9 cellular contexts compared by ENCODE assay signal in genomic region chr16:49023095-49023494, GRCh38.
DNase-seq lines count a peak whose midpoint lies in the region; ATAC-seq and TF ChIP-seq lines count a peak whose summit lies in the region.
"Had no signal": no experiment of that assay in that cellular context is flagged by ENCODE, and none has a peak within 500 bp of the region (broad histone marks: within the 10 kb centered on the region; RNA-seq: fewer than 3 reads in every experiment).

No MANE protein-coding gene starts in this region.

- no peak overlapping the region for H2AK9ac ChIP-seq in IMR-90 (replicated peaks; ENCODE audit: low read depth, low read length, poor library complexity)

- H3K4ac ChIP-seq in IMR-90 (ENCODE audit: low read depth, low read length), result no peak overlapping the region

- no peak overlapping the region for H2BK20ac ChIP-seq in IMR-90 (ENCODE audit: low read depth, low read length)

- peak; percentile 67 for ATAC-seq in IMR-90 (ENCODE audit: low read depth)
- no peak for ATAC-seq in HG03280 (IDR thresholded peaks at IDR 0.05; ENCODE audit: unreplicated experiment)
- ATAC-seq in GM18502 (IDR thresholded peaks at IDR 0.05; ENCODE audit: poor library complexity, unreplicated experiment), result no peak

- no peak overlapping the region for H3K56ac ChIP-seq in IMR-90 (ENCODE audit: extremely low read depth, insufficient read depth, low read length)

- H3K4me3 ChIP-seq in IMR-90 (ENCODE audit: insufficient read depth, low read depth, low read length) (no peak overlapping the region), astrocyte of the spinal cord (ENCODE audit: low read depth, low read length) (no peak overlapping the region), H7 (ENCODE audit: insufficient read depth, low read depth, low read length) (no peak overlapping the region)

- CTCF ChIA-PET in IMR-90 (lab: Yijun Ruan, JAX), result no interaction called here

- dilution Hi-C loops in IMR-90 (cut with HindIII; ENCODE audit: low sequenced_read_pairs, unreplicated experiment), result no loop called here

- H4K8ac ChIP-seq in IMR-90 (ENCODE audit: low read depth in 2 of 2, low read length in 2 of 2), result no peak overlapping the region

- H4K5ac ChIP-seq in IMR-90 (ENCODE audit: low read depth, low read length), result no peak overlapping the region

- peaks cover 4% of the 10 kb centered on the region; the same call in 1 of the 2 replicates for H3K4me1 ChIP-seq in IMR-90 (ENCODE audit: control insufficient read depth, insufficient read depth, low read length)

- no peak overlapping the region for H3K27ac ChIP-seq in IMR-90 (ENCODE audit: insufficient read depth, low read length)

- no peaks in the 10 kb centered on the region for H3K79me1 ChIP-seq in IMR-90 (ENCODE audit: low read depth in 1 of 2, low read length in 2 of 2)

- H3K27me3 ChIP-seq in IMR-90 (ENCODE audit: control insufficient read depth, insufficient read depth, low read length) (peaks cover 16% of the 10 kb centered on the region), H7 (ENCODE audit: control insufficient read depth, insufficient read depth, low read length) (no peaks in the 10 kb centered on the region)

- H4K91ac ChIP-seq in IMR-90 (ENCODE audit: insufficient read depth, low read depth, low read length), result no peak overlapping the region

- POLR2A ChIA-PET in IMR-90 (lab: Charles Lee; ENCODE audit: unreplicated experiment), result no interaction called here

- no peak overlapping the region for H3K23ac ChIP-seq in IMR-90 (ENCODE audit: low read depth, low read length)

- in situ Hi-C loops in IMR-90 (cut with MboI; ENCODE audit: low sequenced_read_pairs), result no loop called here
- in situ Hi-C loops in astrocyte of the spinal cord (cut with HindIII; ENCODE audit: low sequenced_read_pairs), result no loop called here

- BruUV-seq in IMR-90 (replicated peaks; lab: Mats Ljungman, UMichigan), result no TSS peak

- no peaks in the 10 kb centered on the region for H4K20me1 ChIP-seq in IMR-90 (ENCODE audit: insufficient read depth, low read length)

- no peak overlapping the region for H2AK5ac ChIP-seq in IMR-90 (ENCODE audit: low read depth, low read length)

- DNase-seq in EL (peak; percentile 78), IMR-90 (peak; percentile 39), astrocyte of the spinal cord (ENCODE audit: low read depth, low spot score) (peak; percentile 57), mucosa of gallbladder (ENCODE audit: low spot score) (peak; percentile 79), 8988T (no peak), H7 (no peak)
- DNase-seq: NCI-H1417 treated with DMSO at 0.1 percent for 48 hours had no signal

- H2BK5ac ChIP-seq in IMR-90 (ENCODE audit: low read depth, low read length, poor library complexity, severe bottlenecking), result no peak overlapping the region

- TF ChIP-seq CTCF in IMR-90 (conservative IDR thresholded peaks at IDR 0.05; ENCODE audit: low read depth, low read length), result no peak
- TF ChIP-seq CTCF in astrocyte of the spinal cord (IDR thresholded peaks at IDR 0.05; ENCODE audit: low read depth, low read length), result no peak

- no peak for TF ChIP-seq RAD21 in IMR-90 (IDR thresholded peaks at IDR 0.05; ENCODE audit: low read length)

- H3K4me2 ChIP-seq in IMR-90 (ENCODE audit: low read depth, low read length), result no peak overlapping the region

- H3K36me3 ChIP-seq in IMR-90 (ENCODE audit: control insufficient read depth, insufficient read depth, low read length) (no peaks in the 10 kb centered on the region), H7 (replicated peaks; ENCODE audit: control insufficient read depth, insufficient read depth, low read length) (no peaks in the 10 kb centered on the region)

- H2BK120ac ChIP-seq in IMR-90 (ENCODE audit: low read depth, low read length), result no peak overlapping the region

- no peak overlapping the region for H3K18ac ChIP-seq in IMR-90 (ENCODE audit: low read depth, low read length)

- no peaks in the 10 kb centered on the region for H3K9me3 ChIP-seq in IMR-90 (ENCODE audit: control insufficient read depth, insufficient read depth, low read length)

- TF ChIP-seq POLR2A in IMR-90 (IDR thresholded peaks at IDR 0.05; ENCODE audit: low read depth, low read length), result no peak

- intact Hi-C loops in IMR-90 (cut with micrococcal nuclease), result no loop called here

- no peak overlapping the region for H3K14ac ChIP-seq in IMR-90 (replicated peaks; ENCODE audit: low read depth, low read length)

- H3K9me1 ChIP-seq in IMR-90 (ENCODE audit: insufficient read depth, low read length), result no peaks in the 10 kb centered on the region; the same call in 1 of the 2 replicates

- H2BK15ac ChIP-seq in IMR-90 (ENCODE audit: low read depth, low read length), result no peak overlapping the region

- no peak overlapping the region for H2AFZ ChIP-seq in IMR-90 (replicated peaks; ENCODE audit: low read length, poor library complexity)

- no CpG with 5 or more reads among the region's 4 CpGs for WGBS in IMR-90 (ENCODE audit: extremely low coverage in 2 of 2, insufficient read length in 1 of 2), 2 experiments

- H3K9ac ChIP-seq in IMR-90 (ENCODE audit: low read depth, low read length), result no peak overlapping the region

TF ChIP-seq in IMR-90, 13 proteins besides CTCF, POLR2A, EP300 and RAD21:
- no peak for TF ChIP-seq NFE2L2 (IDR thresholded peaks at IDR 0.05; ENCODE audit: low read depth, low read length)
TF ChIP-seq in IMR-90: peak in this region for 0.

Comparison
In these comparisons a context has a peak if more than half of its experiments do, and no peak if none do; other contexts are left out.
1. DNase-seq: peak in EL (single experiment), IMR-90 (single experiment), astrocyte of the spinal cord (single experiment) and mucosa of gallbladder (single experiment); none in 8988T (single experiment) and H7 (single experiment).